ENCODE assay signal across 1 cellular context in the genomic region with DNA sequence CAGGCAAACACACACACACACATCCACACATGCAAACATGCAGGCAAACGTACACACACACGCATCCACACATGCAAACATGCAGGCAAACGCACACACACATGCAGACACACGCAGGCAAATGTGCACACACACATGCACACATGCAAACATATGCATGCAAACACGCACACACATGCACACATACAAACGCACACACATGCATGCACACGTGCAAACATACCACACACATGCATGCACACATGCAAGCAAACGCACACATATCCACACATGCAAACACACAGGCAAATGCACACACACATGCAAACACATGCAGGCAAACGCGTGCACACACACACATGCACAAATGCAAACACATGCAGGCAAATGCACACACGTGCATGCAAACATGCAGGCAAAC.
TF ChIP-seq lines count a peak whose summit lies in the region.

No MANE protein-coding gene starts in this region.

TF ChIP-seq in HepG2, 621 proteins besides CTCF, POLR2A, EP300 and RAD21:
- TF ChIP-seq, protein P1, sequence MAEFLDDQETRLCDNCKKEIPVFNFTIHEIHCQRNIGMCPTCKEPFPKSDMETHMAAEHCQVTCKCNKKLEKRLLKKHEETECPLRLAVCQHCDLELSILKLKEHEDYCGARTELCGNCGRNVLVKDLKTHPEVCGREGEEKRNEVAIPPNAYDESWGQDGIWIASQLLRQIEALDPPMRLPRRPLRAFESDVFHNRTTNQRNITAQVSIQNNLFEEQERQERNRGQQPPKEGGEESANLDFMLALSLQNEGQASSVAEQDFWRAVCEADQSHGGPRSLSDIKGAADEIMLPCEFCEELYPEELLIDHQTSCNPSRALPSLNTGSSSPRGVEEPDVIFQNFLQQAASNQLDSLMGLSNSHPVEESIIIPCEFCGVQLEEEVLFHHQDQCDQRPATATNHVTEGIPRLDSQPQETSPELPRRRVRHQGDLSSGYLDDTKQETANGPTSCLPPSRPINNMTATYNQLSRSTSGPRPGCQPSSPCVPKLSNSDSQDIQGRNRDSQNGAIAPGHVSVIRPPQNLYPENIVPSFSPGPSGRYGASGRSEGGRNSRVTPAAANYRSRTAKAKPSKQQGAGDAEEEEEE (CRISPR knock-in tag; IDR thresholded peaks at IDR 0.05; ENCODE audit: borderline replicate concordance), result no peak
- TF ChIP-seq KLF16 (CRISPR knock-in tag; IDR thresholded peaks at IDR 0.05) (0 out of 4 replicates have a peak, but pooled peaks of 1 of the 2 experiments have one; percentile 18), IKZF1 (IDR thresholded peaks at IDR 0.05) (peak; percentile 8; the same call in 1 of the 2 replicates), ZNF207 (IDR thresholded peaks at IDR 0.05; ENCODE audit: borderline replicate concordance) (0 out of 2 replicates have a peak, but pooled peaks have one; percentile 26), ZNF780A (CRISPR knock-in tag; IDR thresholded peaks at IDR 0.05) (peak; percentile 23; the same call in 1 of the 2 replicates), HNRNPL (IDR thresholded peaks at IDR 0.05; ENCODE audit: low read depth, low read length) (no peak)
- TF ChIP-seq, protein P2, sequence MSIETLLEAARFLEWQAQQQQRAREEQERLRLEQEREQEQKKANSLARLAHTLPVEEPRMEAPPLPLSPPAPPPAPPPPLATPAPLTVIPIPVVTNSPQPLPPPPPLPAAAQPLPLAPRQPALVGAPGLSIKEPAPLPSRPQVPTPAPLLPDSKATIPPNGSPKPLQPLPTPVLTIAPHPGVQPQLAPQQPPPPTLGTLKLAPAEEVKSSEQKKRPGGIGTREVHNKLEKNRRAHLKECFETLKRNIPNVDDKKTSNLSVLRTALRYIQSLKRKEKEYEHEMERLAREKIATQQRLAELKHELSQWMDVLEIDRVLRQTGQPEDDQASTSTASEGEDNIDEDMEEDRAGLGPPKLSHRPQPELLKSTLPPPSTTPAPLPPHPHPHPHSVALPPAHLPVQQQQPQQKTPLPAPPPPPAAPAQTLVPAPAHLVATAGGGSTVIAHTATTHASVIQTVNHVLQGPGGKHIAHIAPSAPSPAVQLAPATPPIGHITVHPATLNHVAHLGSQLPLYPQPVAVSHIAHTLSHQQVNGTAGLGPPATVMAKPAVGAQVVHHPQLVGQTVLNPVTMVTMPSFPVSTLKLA (IDR thresholded peaks at IDR 0.05), result peak; percentile 99
